Comparison of ENCODE assay signal across 1 cellular context in the genomic region with DNA sequence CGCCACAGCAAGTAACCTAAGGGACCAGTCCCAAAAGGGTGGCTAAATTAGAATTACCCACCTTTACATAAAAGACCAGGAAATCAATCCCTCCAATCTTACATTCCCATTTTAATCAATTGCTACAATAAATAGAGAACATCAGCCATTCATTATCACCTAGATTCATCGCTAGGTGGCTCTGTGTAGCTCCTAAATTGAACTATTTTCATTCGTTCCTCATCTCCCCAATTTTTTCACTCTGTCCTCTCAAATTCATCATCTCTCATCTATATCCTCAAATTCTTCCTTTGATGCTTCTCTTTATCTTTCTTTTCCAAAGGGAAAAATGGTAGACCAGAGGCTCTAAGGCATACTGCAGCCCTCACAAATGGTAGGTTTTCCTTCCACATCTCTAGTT.
TF ChIP-seq lines count a peak whose summit lies in the region.

No MANE protein-coding gene starts in this region.

TF ChIP-seq in GM23338, 12 proteins besides CTCF, POLR2A, EP300 and RAD21 (continued from another document):
- TF ChIP-seq, protein P1, sequence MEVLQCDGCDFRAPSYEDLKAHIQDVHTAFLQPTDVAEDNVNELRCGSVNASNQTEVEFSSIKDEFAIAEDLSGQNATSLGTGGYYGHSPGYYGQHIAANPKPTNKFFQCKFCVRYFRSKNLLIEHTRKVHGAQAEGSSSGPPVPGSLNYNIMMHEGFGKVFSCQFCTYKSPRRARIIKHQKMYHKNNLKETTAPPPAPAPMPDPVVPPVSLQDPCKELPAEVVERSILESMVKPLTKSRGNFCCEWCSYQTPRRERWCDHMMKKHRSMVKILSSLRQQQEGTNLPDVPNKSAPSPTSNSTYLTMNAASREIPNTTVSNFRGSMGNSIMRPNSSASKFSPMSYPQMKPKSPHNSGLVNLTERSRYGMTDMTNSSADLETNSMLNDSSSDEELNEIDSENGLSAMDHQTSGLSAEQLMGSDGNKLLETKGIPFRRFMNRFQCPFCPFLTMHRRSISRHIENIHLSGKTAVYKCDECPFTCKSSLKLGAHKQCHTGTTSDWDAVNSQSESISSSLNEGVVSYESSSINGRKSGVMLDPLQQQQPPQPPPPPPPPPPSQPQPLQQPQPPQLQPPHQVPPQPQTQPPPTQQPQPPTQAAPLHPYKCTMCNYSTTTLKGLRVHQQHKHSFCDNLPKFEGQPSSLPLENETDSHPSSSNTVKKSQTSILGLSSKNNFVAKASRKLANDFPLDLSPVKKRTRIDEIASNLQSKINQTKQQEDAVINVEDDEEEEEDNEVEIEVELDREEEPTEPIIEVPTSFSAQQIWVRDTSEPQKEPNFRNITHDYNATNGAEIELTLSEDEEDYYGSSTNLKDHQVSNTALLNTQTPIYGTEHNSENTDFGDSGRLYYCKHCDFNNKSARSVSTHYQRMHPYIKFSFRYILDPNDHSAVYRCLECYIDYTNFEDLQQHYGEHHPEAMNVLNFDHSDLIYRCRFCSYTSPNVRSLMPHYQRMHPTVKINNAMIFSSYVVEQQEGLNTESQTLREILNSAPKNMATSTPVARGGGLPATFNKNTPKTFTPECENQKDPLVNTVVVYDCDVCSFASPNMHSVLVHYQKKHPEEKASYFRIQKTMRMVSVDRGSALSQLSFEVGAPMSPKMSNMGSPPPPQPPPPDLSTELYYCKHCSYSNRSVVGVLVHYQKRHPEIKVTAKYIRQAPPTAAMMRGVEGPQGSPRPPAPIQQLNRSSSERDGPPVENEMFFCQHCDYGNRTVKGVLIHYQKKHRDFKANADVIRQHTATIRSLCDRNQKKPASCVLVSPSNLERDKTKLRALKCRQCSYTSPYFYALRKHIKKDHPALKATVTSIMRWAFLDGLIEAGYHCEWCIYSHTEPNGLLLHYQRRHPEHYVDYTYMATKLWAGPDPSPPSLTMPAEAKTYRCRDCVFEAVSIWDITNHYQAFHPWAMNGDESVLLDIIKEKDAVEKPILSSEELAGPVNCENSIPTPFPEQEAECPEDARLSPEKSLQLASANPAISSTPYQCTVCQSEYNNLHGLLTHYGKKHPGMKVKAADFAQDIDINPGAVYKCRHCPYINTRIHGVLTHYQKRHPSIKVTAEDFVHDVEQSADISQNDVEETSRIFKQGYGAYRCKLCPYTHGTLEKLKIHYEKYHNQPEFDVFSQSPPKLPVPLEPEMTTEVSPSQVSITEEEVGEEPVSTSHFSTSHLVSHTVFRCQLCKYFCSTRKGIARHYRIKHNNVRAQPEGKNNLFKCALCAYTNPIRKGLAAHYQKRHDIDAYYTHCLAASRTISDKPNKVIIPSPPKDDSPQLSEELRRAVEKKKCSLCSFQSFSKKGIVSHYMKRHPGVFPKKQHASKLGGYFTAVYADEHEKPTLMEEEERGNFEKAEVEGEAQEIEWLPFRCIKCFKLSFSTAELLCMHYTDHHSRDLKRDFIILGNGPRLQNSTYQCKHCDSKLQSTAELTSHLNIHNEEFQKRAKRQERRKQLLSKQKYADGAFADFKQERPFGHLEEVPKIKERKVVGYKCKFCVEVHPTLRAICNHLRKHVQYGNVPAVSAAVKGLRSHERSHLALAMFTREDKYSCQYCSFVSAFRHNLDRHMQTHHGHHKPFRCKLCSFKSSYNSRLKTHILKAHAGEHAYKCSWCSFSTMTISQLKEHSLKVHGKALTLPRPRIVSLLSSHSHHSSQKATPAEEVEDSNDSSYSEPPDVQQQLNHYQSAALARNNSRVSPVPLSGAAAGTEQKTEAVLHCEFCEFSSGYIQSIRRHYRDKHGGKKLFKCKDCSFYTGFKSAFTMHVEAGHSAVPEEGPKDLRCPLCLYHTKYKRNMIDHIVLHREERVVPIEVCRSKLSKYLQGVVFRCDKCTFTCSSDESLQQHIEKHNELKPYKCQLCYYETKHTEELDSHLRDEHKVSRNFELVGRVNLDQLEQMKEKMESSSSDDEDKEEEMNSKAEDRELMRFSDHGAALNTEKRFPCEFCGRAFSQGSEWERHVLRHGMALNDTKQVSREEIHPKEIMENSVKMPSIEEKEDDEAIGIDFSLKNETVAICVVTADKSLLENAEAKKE (CRISPR knock-in tag; IDR thresholded peaks at IDR 0.05), result no peak
- TF ChIP-seq CREB1 (CRISPR knock-in tag; IDR thresholded peaks at IDR 0.05; ENCODE audit: low read depth), result no peak
- no peak for TF ChIP-seq JUNB (IDR thresholded peaks at IDR 0.05; ENCODE audit: unreplicated experiment)
- no peak for TF ChIP-seq EZH2 (IDR thresholded peaks at IDR 0.05; ENCODE audit: low read depth, unreplicated experiment)
- no peak for TF ChIP-seq NANOG (IDR thresholded peaks at IDR 0.05; ENCODE audit: borderline replicate concordance)
- TF ChIP-seq, protein P2, sequence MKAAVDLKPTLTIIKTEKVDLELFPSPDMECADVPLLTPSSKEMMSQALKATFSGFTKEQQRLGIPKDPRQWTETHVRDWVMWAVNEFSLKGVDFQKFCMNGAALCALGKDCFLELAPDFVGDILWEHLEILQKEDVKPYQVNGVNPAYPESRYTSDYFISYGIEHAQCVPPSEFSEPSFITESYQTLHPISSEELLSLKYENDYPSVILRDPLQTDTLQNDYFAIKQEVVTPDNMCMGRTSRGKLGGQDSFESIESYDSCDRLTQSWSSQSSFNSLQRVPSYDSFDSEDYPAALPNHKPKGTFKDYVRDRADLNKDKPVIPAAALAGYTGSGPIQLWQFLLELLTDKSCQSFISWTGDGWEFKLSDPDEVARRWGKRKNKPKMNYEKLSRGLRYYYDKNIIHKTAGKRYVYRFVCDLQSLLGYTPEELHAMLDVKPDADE (IDR thresholded peaks at IDR 0.05), result no peak
- TF ChIP-seq, protein P3, sequence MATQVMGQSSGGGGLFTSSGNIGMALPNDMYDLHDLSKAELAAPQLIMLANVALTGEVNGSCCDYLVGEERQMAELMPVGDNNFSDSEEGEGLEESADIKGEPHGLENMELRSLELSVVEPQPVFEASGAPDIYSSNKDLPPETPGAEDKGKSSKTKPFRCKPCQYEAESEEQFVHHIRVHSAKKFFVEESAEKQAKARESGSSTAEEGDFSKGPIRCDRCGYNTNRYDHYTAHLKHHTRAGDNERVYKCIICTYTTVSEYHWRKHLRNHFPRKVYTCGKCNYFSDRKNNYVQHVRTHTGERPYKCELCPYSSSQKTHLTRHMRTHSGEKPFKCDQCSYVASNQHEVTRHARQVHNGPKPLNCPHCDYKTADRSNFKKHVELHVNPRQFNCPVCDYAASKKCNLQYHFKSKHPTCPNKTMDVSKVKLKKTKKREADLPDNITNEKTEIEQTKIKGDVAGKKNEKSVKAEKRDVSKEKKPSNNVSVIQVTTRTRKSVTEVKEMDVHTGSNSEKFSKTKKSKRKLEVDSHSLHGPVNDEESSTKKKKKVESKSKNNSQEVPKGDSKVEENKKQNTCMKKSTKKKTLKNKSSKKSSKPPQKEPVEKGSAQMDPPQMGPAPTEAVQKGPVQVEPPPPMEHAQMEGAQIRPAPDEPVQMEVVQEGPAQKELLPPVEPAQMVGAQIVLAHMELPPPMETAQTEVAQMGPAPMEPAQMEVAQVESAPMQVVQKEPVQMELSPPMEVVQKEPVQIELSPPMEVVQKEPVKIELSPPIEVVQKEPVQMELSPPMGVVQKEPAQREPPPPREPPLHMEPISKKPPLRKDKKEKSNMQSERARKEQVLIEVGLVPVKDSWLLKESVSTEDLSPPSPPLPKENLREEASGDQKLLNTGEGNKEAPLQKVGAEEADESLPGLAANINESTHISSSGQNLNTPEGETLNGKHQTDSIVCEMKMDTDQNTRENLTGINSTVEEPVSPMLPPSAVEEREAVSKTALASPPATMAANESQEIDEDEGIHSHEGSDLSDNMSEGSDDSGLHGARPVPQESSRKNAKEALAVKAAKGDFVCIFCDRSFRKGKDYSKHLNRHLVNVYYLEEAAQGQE (IDR thresholded peaks at IDR 0.05; ENCODE audit: unreplicated experiment), result no peak
- TF ChIP-seq POLR2AphosphoS5 (IDR thresholded peaks at IDR 0.05; ENCODE audit: low read depth), result no peak
- no peak for TF ChIP-seq ZNF114 (CRISPR knock-in tag; IDR thresholded peaks at IDR 0.05)
- TF ChIP-seq EZH2phosphoT487 (IDR thresholded peaks at IDR 0.05; ENCODE audit: unreplicated experiment), result no peak
- no peak for TF ChIP-seq STAT1 (IDR thresholded peaks at IDR 0.05; ENCODE audit: unreplicated experiment)
